ENCODE assay signal across 22 cellular contexts in genomic region chr4:102217775-102218174, GRCh38.
"Had no signal": no experiment of that assay in that cellular context is flagged by ENCODE, and none has a peak within 500 bp of the region (broad histone marks: within the 10 kb centered on the region; RNA-seq: fewer than 3 reads in every experiment).

No MANE protein-coding gene starts in this region.

- H3K27me3 ChIP-seq: body of pancreas, right atrium auricular region, transverse colon, vagina had no signal

- H3K4me3 ChIP-seq: body of pancreas, right atrium auricular region, transverse colon, vagina had no signal

- H3K4me1 ChIP-seq: body of pancreas, right atrium auricular region, transverse colon, vagina had no signal

- H3K27ac ChIP-seq: body of pancreas, epithelial cell of prostate, right atrium auricular region, transverse colon, vagina had no signal

- H3K9me3 ChIP-seq: body of pancreas, right atrium auricular region, transverse colon, vagina had no signal

- H3K27ac Mint-ChIP-seq: activated CD4-positive, alpha-beta T cell treated with anti-CD3 and anti-CD28 coated beads, Interleukin-2, amount 10 ng/mL, durations not matched to agents 7 days and 5 days; activated naive CD8-positive, alpha-beta T cell; activated T-cell treated with anti-CD3 and anti-CD28 coated beads, Interleukin-2, amount 50 U/mL, for 72 hours; memory B cell; natural killer cell; T-helper 2 cell treated with Interferon-gamma antibody and Interleukin-4, amounts not matched to agents 5 μg/mL and 100 μg/mL, for 36 hours had no signal

- H3K36me3 ChIP-seq: right atrium auricular region, transverse colon, vagina had no signal

- H3K4me1 Mint-ChIP-seq: activated CD4-positive, alpha-beta T cell treated with anti-CD3 and anti-CD28 coated beads, Interleukin-2, amount 10 ng/mL, durations not matched to agents 7 days and 5 days; memory B cell; natural killer cell had no signal

- DNase-seq: activated CD4-positive, alpha-beta T cell treated with anti-CD3 and anti-CD28 coated beads, Interleukin-2, amount 10 ng/mL, durations not matched to agents 7 days and 5 days; activated CD8-positive, alpha-beta memory T cell treated with anti-CD3 and anti-CD28 coated beads, Interleukin-2, amount 50 U/mL, for 48 hours; activated gamma-delta T cell; activated T-cell treated with anti-CD3 and anti-CD28 coated beads, Interleukin-2, amount 50 U/mL, for 72 hours; amygdala; body of pancreas; central memory CD4-positive, alpha-beta T cell; cortex of kidney; effector memory CD4-positive, alpha-beta T cell; islet precursor cell; natural killer cell; nucleus accumbens; stimulated activated CD4-positive, alpha-beta T cell treated with anti-CD3 and anti-CD28 coated beads, Interleukin-2, amount 100 ng/mL, for 48 hours; stimulated activated naive CD4-positive, alpha-beta T cell; transverse colon had no signal

- ATAC-seq: activated T-cell treated with anti-CD3 and anti-CD28 coated beads, Interleukin-2, amount 50 U/mL, for 72 hours; body of pancreas; left lobe of liver; natural killer cell had no signal

- H3K4me3 Mint-ChIP-seq: activated CD4-positive, alpha-beta T cell treated with anti-CD3 and anti-CD28 coated beads, Interleukin-2, amount 10 ng/mL, durations not matched to agents 7 days and 5 days; activated naive CD8-positive, alpha-beta T cell; activated T-cell treated with anti-CD3 and anti-CD28 coated beads, Interleukin-2, amount 50 U/mL, for 72 hours; memory B cell; natural killer cell; T-helper 2 cell treated with Interferon-gamma antibody and Interleukin-4, amounts not matched to agents 5 μg/mL and 100 μg/mL, for 36 hours had no signal

- H3K9me3 Mint-ChIP-seq: activated CD4-positive, alpha-beta T cell treated with anti-CD3 and anti-CD28 coated beads, Interleukin-2, amount 10 ng/mL, durations not matched to agents 7 days and 5 days; memory B cell; natural killer cell; T-helper 2 cell treated with Interferon-gamma antibody and Interleukin-4, amounts not matched to agents 5 μg/mL and 100 μg/mL, for 36 hours had no signal

- H3K36me3 Mint-ChIP-seq: memory B cell, natural killer cell had no signal

- H3K27me3 Mint-ChIP-seq: activated CD4-positive, alpha-beta T cell treated with anti-CD3 and anti-CD28 coated beads, Interleukin-2, amount 10 ng/mL, durations not matched to agents 7 days and 5 days had no signal
